8 cellular contexts compared by ENCODE assay signal in genomic region chr14:102594514-102595175, GRCh38. TPM values are rescaled to one million over a fixed set of nuclear protein-coding genes. Genes with fewer than 3 reads are reported as not detected.
DNase-seq lines count a peak whose midpoint lies in the region; ATAC-seq and TF ChIP-seq lines count a peak whose summit lies in the region.

No MANE protein-coding gene starts in this region.

- H3K27me3 Mint-ChIP-seq in activated T-cell treated with anti-CD3 and anti-CD28 coated beads, Interleukin-2, amount 50 U/mL, for 24 hours: no peaks in the 10 kb centered on the region
- H3K27me3 Mint-ChIP-seq in naive thymus-derived CD8-positive, alpha-beta T cell: no peaks in the 10 kb centered on the region

- peaks cover 38% of the 10 kb centered on the region for H3K36me3 Mint-ChIP-seq in activated T-cell treated with anti-CD3 and anti-CD28 coated beads, Interleukin-2, amount 50 U/mL, for 24 hours (ENCODE audit: low read depth)
- H3K36me3 Mint-ChIP-seq in naive thymus-derived CD8-positive, alpha-beta T cell: peaks cover 0 to 8% (median 0%) of the 10 kb centered on the region in 3 donors

- H2AFZ ChIP-seq in fibroblast of lung (ENCODE audit: low read length): no peak overlapping the region

- H3K4me3 Mint-ChIP-seq in activated T-cell treated with anti-CD3 and anti-CD28 coated beads, Interleukin-2, amount 50 U/mL, for 24 hours: peak overlapping the region; percentile 87
- peak overlapping the region; percentile 79 to 96 (median 84) for H3K4me3 Mint-ChIP-seq in naive thymus-derived CD8-positive, alpha-beta T cell

- TF ChIP-seq POLR2A in testis (IDR thresholded peaks at IDR 0.05): no peak

- H3K27ac ChIP-seq in fibroblast of lung (ENCODE audit: insufficient read depth, low read length) (no peak overlapping the region), testis (peak overlapping the region in 1 of 2 donors; percentile 100)

- intact Hi-C loops in testis (cut with DNase I; ENCODE audit: low total_unique reads): no loop called here

- no peaks in the 10 kb centered on the region for H4K20me1 ChIP-seq in fibroblast of lung (ENCODE audit: control insufficient read depth, extremely low read depth, insufficient read depth, low read length)

- H3K4me1 Mint-ChIP-seq in activated T-cell treated with anti-CD3 and anti-CD28 coated beads, Interleukin-2, amount 50 U/mL, for 24 hours (ENCODE audit: low read depth): peaks cover 44% of the 10 kb centered on the region
- peaks cover 15 to 37% (median 30%) of the 10 kb centered on the region in 4 donors for H3K4me1 Mint-ChIP-seq in naive thymus-derived CD8-positive, alpha-beta T cell

- TF ChIP-seq CTCF in GM12874 (IDR thresholded peaks at IDR 0.05; ENCODE audit: insufficient read depth, low read depth, low read length) (peak; percentile 73), fibroblast of lung (conservative IDR thresholded peaks at IDR 0.05 in 1 of 2, IDR thresholded peaks at IDR 0.05 in 1 of 2; ENCODE audit: low read depth in 1 of 2, low read length in 2 of 2) (peak; percentile 88 to 95), testis (IDR thresholded peaks at IDR 0.05) (peak; percentile 80 to 89 (median 84))

- POLR2A ChIA-PET in naive thymus-derived CD8-positive, alpha-beta T cell (lab: Charles Lee): interaction anchor here (0.6 to 1.2 kb wide), 7 partner anchors 20 to 850 kb away, joined by 3 to 6 read pairs (median 3); no protein-coding TSS in a partner anchor

- H3K9me3 Mint-ChIP-seq in activated T-cell treated with anti-CD3 and anti-CD28 coated beads, Interleukin-2, amount 50 U/mL, for 24 hours: no peaks in the 10 kb centered on the region
- H3K9me3 Mint-ChIP-seq in naive thymus-derived CD8-positive, alpha-beta T cell: no peaks in the 10 kb centered on the region

- peaks cover 40% of the 10 kb centered on the region for H3K79me2 ChIP-seq in fibroblast of lung (ENCODE audit: control insufficient read depth, insufficient read depth, low read length)

- peak; percentile 59 for DNase-seq in Jurkat, Clone E6-1 (ENCODE audit: low read depth, low spot score)
- peak; percentile 87 for DNase-seq in OCI-M1 (lab: John Stamatoyannopoulos, UW)
- DNase-seq in activated T-cell treated with anti-CD3 and anti-CD28 coated beads, Interleukin-2, amount 50 U/mL, for 24 hours: peak; percentile 53
- peak; percentile 61 to 74 for DNase-seq in fibroblast of lung (ENCODE audit: low read depth in 2 of 2)
- DNase-seq in naive thymus-derived CD8-positive, alpha-beta T cell: peak in 9 of 10 donors; percentile 25 to 74 (median 42)
- peak; percentile 81 for DNase-seq in testis

- H3K9me3 ChIP-seq in fibroblast of lung (ENCODE audit: control insufficient read depth, insufficient read depth, low read depth, low read length) (no peaks in the 10 kb centered on the region), testis (no peaks in the 10 kb centered on the region)

- H3K4me1 ChIP-seq in fibroblast of lung (ENCODE audit: control insufficient read depth, extremely low read depth, insufficient read depth, low read length) (peaks cover 6% of the 10 kb centered on the region), testis (peaks cover 17% of the 10 kb centered on the region)

- 18 to 25% methylated on average over 7 of the region's 7 CpGs for WGBS in testis, 2 donors

- H3K4me2 ChIP-seq in fibroblast of lung (ENCODE audit: extremely low read depth, insufficient read depth, low read length): peak overlapping the region; percentile 79

- H3K9ac ChIP-seq in fibroblast of lung (ENCODE audit: insufficient read depth, low read length): no peak overlapping the region

- peak overlapping the region; percentile 61; the same call in 1 of the 2 replicates for H3K4me3 ChIP-seq in Jurkat, Clone E6-1 (ENCODE audit: low read length)
- H3K4me3 ChIP-seq in fibroblast of lung (replicated peaks in 1 of 4; ENCODE audit: control extremely low read depth in 1 of 4, insufficient read depth in 1 of 4, low read depth in 3 of 4, low read length in 4 of 4) (peak overlapping the region; percentile 71 to 93 (median 82)), testis (no peak overlapping the region)

- no peaks in the 10 kb centered on the region for H3K27me3 ChIP-seq in fibroblast of lung (ENCODE audit: control insufficient read depth, insufficient read depth, low read length)
- H3K27me3 ChIP-seq in testis: no peaks in the 10 kb centered on the region

- no peaks in the 10 kb centered on the region for H3K36me3 ChIP-seq in fibroblast of lung (ENCODE audit: control insufficient read depth, insufficient read depth, low read length)
- H3K36me3 ChIP-seq in testis (ENCODE audit: low read depth, missing control alignments): no peaks in the 10 kb centered on the region

- no peak for ATAC-seq in naive thymus-derived CD8-positive, alpha-beta T cell
- ATAC-seq in HG02763 (IDR thresholded peaks at IDR 0.05; ENCODE audit: unreplicated experiment): no peak

- peak overlapping the region; percentile 75 for H3K27ac Mint-ChIP-seq in activated T-cell treated with anti-CD3 and anti-CD28 coated beads, Interleukin-2, amount 50 U/mL, for 24 hours
- H3K27ac Mint-ChIP-seq in naive thymus-derived CD8-positive, alpha-beta T cell: peak overlapping the region; percentile 11 to 91 (median 81)

RNA-seq across cellular contexts. Expression of gene RCOR1, which starts 2.2 kb away (rescaled TPM):
- polyA plus RNA-seq in Jurkat, Clone E6-1 (2012; ENCODE audit: insufficient read depth, insufficient read length): 26.2 TPM
- 6.7 and 11.4 TPM in 2 replicates for total RNA-seq in fibroblast of lung
- 18.7 and 19.6 TPM in 2 replicates for polyA plus RNA-seq in fibroblast of lung
- polyA plus RNA-seq in fibroblast of lung (2012): 11.3 and 12.4 TPM in 2 replicates
- 13.1 and 15.5 TPM in 2 replicates for polyA minus RNA-seq in fibroblast of lung (ENCODE audit: low replicate concordance)
- 10 to 100 TPM; 21.7 to 24.0 TPM for total RNA-seq in naive thymus-derived CD8-positive, alpha-beta T cell
- polyA plus RNA-seq in naive thymus-derived CD8-positive, alpha-beta T cell: 1 to 10 TPM in 2 of 3 donors, under 1 TPM in 1; 0.43 to 1.2 (median 1.2) TPM
- 10 to 100 TPM; 33.9 to 37.8 TPM for total RNA-seq in testis
- 33.8 TPM for polyA plus RNA-seq in testis (ENCODE audit: insufficient read depth, low read depth, low replicate concordance)

Comparison
In these comparisons a context has a peak if more than half of its experiments do, and no peak if none do; other contexts are left out.
1. H3K4me3 ChIP-seq: peak in Jurkat, Clone E6-1 (single experiment) and fibroblast of lung (4 of 4); none in testis (0 of 2).
2. Peak in every context shown above with its lines, with median percentiles within 50 percentile points of each other: CTCF ChIP-seq and DNase-seq.